2 cellular contexts compared by ENCODE assay signal in genomic region chr22:19723990-19724827, GRCh38.
TF ChIP-seq lines count a peak whose summit lies in the region.

No MANE protein-coding gene starts in this region.

TF ChIP-seq in A549, 52 proteins besides CTCF, POLR2A, EP300 and RAD21:
- TF ChIP-seq HEYL (CRISPR knock-in tag; IDR thresholded peaks at IDR 0.05) (no peak), ELK1 (IDR thresholded peaks at IDR 0.05; ENCODE audit: low read depth, low read length) (no peak), HES2 (IDR thresholded peaks at IDR 0.05) (no peak), CBX8 (IDR thresholded peaks at IDR 0.05) (no peak), BHLHE40 (IDR thresholded peaks at IDR 0.05; ENCODE audit: low read depth, low read length) (no peak)

TF ChIP-seq in IMR-90, 13 proteins besides CTCF, POLR2A, EP300 and RAD21:
- TF ChIP-seq CHD1 (IDR thresholded peaks at IDR 0.05; ENCODE audit: low read depth, low read length), result no peak
- TF ChIP-seq USF2 (IDR thresholded peaks at IDR 0.05; ENCODE audit: low read depth, low read length), result no peak
- TF ChIP-seq CEBPB (IDR thresholded peaks at IDR 0.05; ENCODE audit: low read depth, low read length), result no peak
- no peak for TF ChIP-seq ELK1 (IDR thresholded peaks at IDR 0.05; ENCODE audit: borderline replicate concordance, low read depth, low read length)
- no peak for TF ChIP-seq MAFK (IDR thresholded peaks at IDR 0.05; ENCODE audit: low read depth, low read length)
- TF ChIP-seq MAZ (IDR thresholded peaks at IDR 0.05; ENCODE audit: borderline replicate concordance, low read depth, low read length), result no peak
- TF ChIP-seq BHLHE40 (IDR thresholded peaks at IDR 0.05; ENCODE audit: low read depth, low read length), result no peak
- TF ChIP-seq NFE2L2 (IDR thresholded peaks at IDR 0.05; ENCODE audit: low read depth, low read length), result no peak
- no peak for TF ChIP-seq SMC3 (IDR thresholded peaks at IDR 0.05; ENCODE audit: low read depth, low read length)
- no peak for TF ChIP-seq RFX5 (IDR thresholded peaks at IDR 0.05; ENCODE audit: low read depth, low read length)
- TF ChIP-seq MXI1 (IDR thresholded peaks at IDR 0.05; ENCODE audit: borderline replicate concordance, low read depth, low read length), result no peak
- TF ChIP-seq FOS (IDR thresholded peaks at IDR 0.05; ENCODE audit: low read depth, low read length), result no peak
